In the genomic region with DNA sequence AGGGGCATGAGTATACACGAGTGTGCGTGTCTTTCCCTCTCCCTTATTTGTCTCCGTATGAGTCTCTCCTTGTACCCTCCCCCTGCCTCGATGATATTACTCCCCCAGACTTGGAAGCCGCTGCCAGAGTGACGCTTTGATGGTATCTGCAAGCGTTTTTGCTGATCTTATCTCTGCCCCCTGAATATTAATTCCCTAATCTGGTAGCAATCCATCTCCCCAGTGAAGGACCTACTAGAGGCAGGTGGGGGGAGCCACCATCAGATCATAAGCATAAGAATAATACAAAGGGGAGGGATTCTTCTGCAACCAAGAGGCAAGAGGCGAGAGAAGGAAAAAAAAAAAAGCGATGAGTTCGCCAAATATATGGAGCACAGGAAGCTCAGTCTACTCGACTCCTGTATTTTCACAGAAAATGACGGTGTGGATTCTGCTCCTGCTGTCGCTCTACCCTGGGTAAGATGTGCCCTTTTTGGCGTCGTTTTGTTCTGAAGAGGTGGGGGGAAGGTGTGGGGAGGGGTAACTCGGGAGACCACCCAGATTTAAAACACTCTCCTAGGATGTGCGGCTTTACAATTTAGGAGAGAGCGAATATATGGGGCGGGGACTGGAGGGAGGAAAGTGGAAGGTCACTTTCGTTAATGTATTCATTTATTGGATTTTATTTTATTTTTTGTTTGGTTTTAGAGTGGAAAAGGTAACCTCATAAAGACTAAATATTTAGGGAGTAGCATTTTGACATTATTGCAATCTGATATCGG, we compare ENCODE assay signal across 26 cellular contexts. TPM values are rescaled to one million over a fixed set of nuclear protein-coding genes. Genes with fewer than 3 reads are reported as not detected.
DNase-seq lines count a peak whose midpoint lies in the region; ATAC-seq and TF ChIP-seq lines count a peak whose summit lies in the region.
"Had no signal": no experiment of that assay in that cellular context is flagged by ENCODE, and none has a peak within 500 bp of the region (broad histone marks: within the 10 kb centered on the region; RNA-seq: fewer than 3 reads in every experiment).

Gene GABRG2 (plus strand): TSS at position 123 of the 761 bp plus-strand sequence. CDS start 227 bp downstream, at position 350.

- no peak for TF ChIP-seq CTCF in GM23338 (conservative IDR thresholded peaks at IDR 0.05; ENCODE audit: low read depth in 2 of 2)

- no peaks in the 10 kb centered on the region for H3K36me3 Mint-ChIP-seq in GM23338 (ENCODE audit: low read depth)
- no peaks in the 10 kb centered on the region for H3K36me3 Mint-ChIP-seq in activated CD4-positive, alpha-beta T cell treated with anti-CD3 and anti-CD28 coated beads, Interleukin-2, amount 10 ng/mL, durations not matched to agents 24 days and 14 days (ENCODE audit: low read depth)
- H3K36me3 Mint-ChIP-seq: natural killer cell; stimulated activated effector memory CD8-positive, alpha-beta T cell treated with anti-CD3 and anti-CD28 coated beads, Interleukin-12 subunit alpha, Interleukin-12 subunit beta, amount 100 ng/mL, for 72 hours had no signal

- peaks cover 5% of the 10 kb centered on the region for H3K27me3 Mint-ChIP-seq in GM23338 (ENCODE audit: insufficient read depth, low read depth, poor library complexity)
- H3K27me3 Mint-ChIP-seq in activated CD4-positive, alpha-beta T cell treated with anti-CD3 and anti-CD28 coated beads, Interleukin-2, amount 10 ng/mL, durations not matched to agents 24 days and 14 days: no peaks in the 10 kb centered on the region
- H3K27me3 Mint-ChIP-seq: activated CD4-positive, alpha-beta memory T cell treated with anti-CD3 and anti-CD28 coated beads, Interleukin-2, amount 10 ng/mL, durations not matched to agents 7 days and 5 days; T-helper 17 cell had no signal

- H3F3A ChIP-seq in GM23338 (replicated peaks; ENCODE audit: low read depth): no peaks in the 10 kb centered on the region

- H3K9me3 Mint-ChIP-seq in GM23338: no peaks in the 10 kb centered on the region; the same call in 2 of the 3 replicates
- H3K9me3 Mint-ChIP-seq in activated CD4-positive, alpha-beta T cell treated with anti-CD3 and anti-CD28 coated beads, Interleukin-2, amount 10 ng/mL, durations not matched to agents 24 days and 14 days: no peaks in the 10 kb centered on the region
- H3K9me3 Mint-ChIP-seq: activated CD4-positive, alpha-beta memory T cell treated with anti-CD3 and anti-CD28 coated beads, Interleukin-2, amount 10 ng/mL, durations not matched to agents 7 days and 5 days had no signal

- H2AFZ ChIP-seq in GM23338: peak within 1 kb of the TSS; percentile 94

- H3K9me2 ChIP-seq in GM23338 (ENCODE audit: insufficient read depth): no peaks in the 10 kb centered on the region

- H3K4me3 ChIP-seq in GM23338 (peak within 1 kb of the TSS; percentile 84), iPS DF 6.9 (ENCODE audit: low read length) (peak within 1 kb of the TSS; percentile 69; the same call in 1 of the 2 replicates)
- H3K4me3 ChIP-seq: right atrium auricular region, thoracic aorta had no signal

- ATAC-seq in GM23338: peak; percentile 75
- ATAC-seq: left colon; natural killer cell; PC-3; stimulated activated effector memory CD8-positive, alpha-beta T cell treated with anti-CD3 and anti-CD28 coated beads, Interleukin-12 subunit alpha, Interleukin-12 subunit beta, amount 100 ng/mL, for 72 hours; T-helper 17 cell had no signal

- H3K27ac ChIP-seq in GM23338 (ENCODE audit: low read depth) (no peak within 1 kb of the TSS), angular gyrus (ENCODE audit: low read depth, low read length) (peak within 1 kb of the TSS; percentile 85), iPS DF 6.9 (ENCODE audit: low read length) (no peak within 1 kb of the TSS)
- H3K27ac ChIP-seq: right atrium auricular region, thoracic aorta, WERI-Rb-1 had no signal

- WGBS in iPS DF 6.9 (ENCODE audit: insufficient coverage, insufficient read length): 100% methylated on average over 1 of the region's 21 CpGs

- H3K4me3 Mint-ChIP-seq in GM23338: peak within 1 kb of the TSS; percentile 86
- H3K4me3 Mint-ChIP-seq in activated CD4-positive, alpha-beta T cell treated with anti-CD3 and anti-CD28 coated beads, Interleukin-2, amount 10 ng/mL, durations not matched to agents 24 days and 14 days: no peak within 1 kb of the TSS
- H3K4me3 Mint-ChIP-seq: activated CD4-positive, alpha-beta memory T cell treated with anti-CD3 and anti-CD28 coated beads, Interleukin-2, amount 10 ng/mL, durations not matched to agents 7 days and 5 days; activated naive CD4-positive, alpha-beta T cell treated with anti-CD3 and anti-CD28 coated beads for 36 hours; activated T-cell treated with anti-CD3 and anti-CD28 coated beads, Interleukin-2, amount 50 U/mL, for 24 hours; natural killer cell; stimulated activated effector memory CD8-positive, alpha-beta T cell treated with anti-CD3 and anti-CD28 coated beads, Interleukin-12 subunit alpha, Interleukin-12 subunit beta, amount 100 ng/mL, for 72 hours; T-helper 17 cell had no signal

- peak within 1 kb of the TSS; percentile 87 for H3K4me2 ChIP-seq in GM23338

- no peaks in the 10 kb centered on the region for H3K9me3 ChIP-seq in iPS DF 6.9 (ENCODE audit: control insufficient read depth, insufficient read depth, low read length)
- H3K9me3 ChIP-seq: right atrium auricular region, thoracic aorta had no signal

- H4K20me1 ChIP-seq in GM23338 (replicated peaks; ENCODE audit: insufficient read depth): 0 out of 2 replicates have a peak, but pooled peaks cover 4% of the 10 kb centered on the region

- H3K79me2 ChIP-seq in GM23338 (replicated peaks; ENCODE audit: insufficient read depth): no peaks in the 10 kb centered on the region

- H3K4me1 ChIP-seq in GM23338 (ENCODE audit: insufficient read depth): peaks cover 13% of the 10 kb centered on the region
- H3K4me1 ChIP-seq in iPS DF 6.9 (ENCODE audit: control insufficient read depth, insufficient read depth, low read length): peaks cover 2% of the 10 kb centered on the region; the same call in 1 of the 2 replicates
- H3K4me1 ChIP-seq: right atrium auricular region had no signal

- no peak within 1 kb of the TSS for H3K27ac Mint-ChIP-seq in GM23338
- no peak within 1 kb of the TSS for H3K27ac Mint-ChIP-seq in activated CD4-positive, alpha-beta T cell treated with anti-CD3 and anti-CD28 coated beads, Interleukin-2, amount 10 ng/mL, durations not matched to agents 24 days and 14 days
- H3K27ac Mint-ChIP-seq: activated CD4-positive, alpha-beta memory T cell treated with anti-CD3 and anti-CD28 coated beads, Interleukin-2, amount 10 ng/mL, durations not matched to agents 7 days and 5 days; activated naive CD4-positive, alpha-beta T cell treated with anti-CD3 and anti-CD28 coated beads for 36 hours; activated T-cell treated with anti-CD3 and anti-CD28 coated beads, Interleukin-2, amount 50 U/mL, for 24 hours; natural killer cell; stimulated activated effector memory CD8-positive, alpha-beta T cell treated with anti-CD3 and anti-CD28 coated beads, Interleukin-12 subunit alpha, Interleukin-12 subunit beta, amount 100 ng/mL, for 72 hours; T-helper 17 cell had no signal

- intact Hi-C loops in activated CD4-positive, alpha-beta T cell treated with anti-CD3 and anti-CD28 coated beads, Interleukin-2, amount 10 ng/mL, durations not matched to agents 24 days and 14 days (cut with micrococcal nuclease): no loop called here

- DNase-seq in GM23338 (ENCODE audit: low spot score) (peak; percentile 53), iPS DF 6.9 (ENCODE audit: low read depth, low spot score) (no peak), occipital lobe (lab: John Stamatoyannopoulos, UW) (peak; percentile 12), SW 1271 (lab: John Stamatoyannopoulos, UW) (no peak), SW480 (ENCODE audit: low spot score) (no peak), T-helper 2 cell (no peak)
- DNase-seq in activated CD4-positive, alpha-beta T cell treated with anti-CD3 and anti-CD28 coated beads, Interleukin-2, amount 10 ng/mL, durations not matched to agents 24 days and 14 days: no peak
- DNase-seq: activated CD4-positive, alpha-beta memory T cell treated with anti-CD3 and anti-CD28 coated beads, Interleukin-2, amount 10 ng/mL, durations not matched to agents 7 days and 5 days; activated T-cell treated with anti-CD3 and anti-CD28 coated beads, Interleukin-2, amount 50 U/mL, for 24 hours; natural killer cell; NCI-H1092 treated with DMSO at 0.1 percent for 48 hours; NCI-H2171; stimulated activated CD4-positive, alpha-beta T cell treated with anti-CD3 and anti-CD28 coated beads, Interleukin-15, amount 100 ng/mL, for 24 hours; T-helper 17 cell; WERI-Rb-1 had no signal

- H3K27me3 ChIP-seq in GM23338 (ENCODE audit: insufficient read depth) (no peaks in the 10 kb centered on the region), iPS DF 6.9 (ENCODE audit: control insufficient read depth, insufficient read depth, low read length) (no peaks in the 10 kb centered on the region)
- H3K27me3 ChIP-seq: right atrium auricular region had no signal

- no peaks in the 10 kb centered on the region for H3K36me3 ChIP-seq in GM23338 (ENCODE audit: insufficient read depth)
- H3K36me3 ChIP-seq in iPS DF 6.9 (ENCODE audit: control insufficient read depth, insufficient read depth, low read length): no peaks in the 10 kb centered on the region
- H3K36me3 ChIP-seq: right atrium auricular region, thoracic aorta, WERI-Rb-1 had no signal

- peaks cover 22% of the 10 kb centered on the region for H3K4me1 Mint-ChIP-seq in GM23338
- no peaks in the 10 kb centered on the region for H3K4me1 Mint-ChIP-seq in activated CD4-positive, alpha-beta T cell treated with anti-CD3 and anti-CD28 coated beads, Interleukin-2, amount 10 ng/mL, durations not matched to agents 24 days and 14 days
- H3K4me1 Mint-ChIP-seq: activated CD4-positive, alpha-beta memory T cell treated with anti-CD3 and anti-CD28 coated beads, Interleukin-2, amount 10 ng/mL, durations not matched to agents 7 days and 5 days; natural killer cell; stimulated activated effector memory CD8-positive, alpha-beta T cell treated with anti-CD3 and anti-CD28 coated beads, Interleukin-12 subunit alpha, Interleukin-12 subunit beta, amount 100 ng/mL, for 72 hours; T-helper 17 cell had no signal

TF ChIP-seq in GM23338, 12 proteins besides CTCF, POLR2A, EP300 and RAD21 (continues in another document):
- TF ChIP-seq NANOG (IDR thresholded peaks at IDR 0.05; ENCODE audit: borderline replicate concordance): no peak
- no peak for TF ChIP-seq EZH2phosphoT487 (IDR thresholded peaks at IDR 0.05; ENCODE audit: unreplicated experiment)
- TF ChIP-seq JUNB (IDR thresholded peaks at IDR 0.05; ENCODE audit: unreplicated experiment): no peak

RNA-seq across cellular contexts. Expression of gene GABRG2, which starts in this region (rescaled TPM):
- 3.1 and 3.5 TPM in 2 replicates for total RNA-seq in GM23338 (2014; rRNA removed; shearing (Covaris generic))
- polyA plus RNA-seq in GM23338 (2016; fragmentation: Nextera tagmentation; extraction: Ambion mirVana): 3.1 and 5.3 TPM in 2 replicates
- total RNA-seq in occipital lobe: 37.4 TPM
- not detected in 2 replicates for total RNA-seq in activated CD4-positive, alpha-beta T cell treated with anti-CD3 and anti-CD28 coated beads, Interleukin-2, amount 10 ng/mL, durations not matched to agents 24 days and 14 days
- total RNA-seq: activated CD4-positive, alpha-beta memory T cell treated with anti-CD3 and anti-CD28 coated beads, Interleukin-2, amount 10 ng/mL, durations not matched to agents 7 days and 5 days; chondrocyte; Daoy; LHCN-M2; mesenteric fat pad; PC-3; right atrium auricular region; T-helper 17 cell; thoracic aorta had no signal

Comparison
In these comparisons a context has a peak if more than half of its experiments do, and no peak if none do; other contexts are left out.
1. DNase-seq: peak in GM23338 (single experiment) and occipital lobe (single experiment); none in iPS DF 6.9 (single experiment), SW 1271 (0 of 2), SW480 (single experiment), activated CD4-positive, alpha-beta T cell treated with anti-CD3 and anti-CD28 coated beads, Interleukin-2, amount 10 ng/mL, durations not matched to agents 24 days and 14 days (single experiment) and T-helper 2 cell (0 of 5).